8 cellular contexts compared by ENCODE assay signal in the genomic region with DNA sequence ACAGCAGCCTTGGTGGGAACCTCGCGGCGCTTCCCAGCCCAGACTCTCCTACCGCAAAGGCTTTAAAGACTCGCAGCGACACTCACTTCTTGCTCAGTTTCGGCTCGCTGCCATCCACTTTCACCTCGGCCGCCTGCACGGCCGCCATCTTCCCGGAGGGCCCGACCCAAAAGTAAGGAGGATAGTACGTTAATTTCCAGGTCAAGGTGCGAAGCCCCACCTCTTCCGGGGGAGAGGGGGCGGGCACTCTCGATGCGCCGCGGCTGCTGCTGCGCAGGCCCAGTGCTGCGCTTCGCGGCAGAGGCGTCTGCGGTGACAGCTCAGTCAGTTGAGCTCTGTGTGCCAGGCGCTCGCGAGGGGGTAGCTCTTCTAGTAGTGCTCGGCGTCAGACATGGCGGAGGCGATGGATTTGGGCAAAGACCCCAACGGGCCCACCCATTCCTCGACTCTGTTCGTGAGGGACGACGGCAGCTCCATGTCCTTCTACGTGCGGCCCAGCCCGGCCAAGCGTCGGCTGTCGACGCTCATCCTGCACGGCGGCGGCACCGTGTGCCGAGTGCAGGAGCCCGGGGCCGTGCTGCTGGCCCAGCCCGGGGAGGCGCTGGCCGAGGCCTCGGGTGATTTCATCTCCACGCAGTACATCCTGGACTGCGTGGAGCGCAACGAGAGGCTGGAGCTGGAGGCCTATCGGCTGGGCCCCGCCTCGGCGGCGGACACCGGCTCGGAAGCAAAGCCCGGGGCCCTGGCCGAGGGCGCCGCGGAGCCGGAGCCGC. TPM values are rescaled to one million over a fixed set of nuclear protein-coding genes. Genes with fewer than 3 reads are reported as not detected.
A peak's percentile ranks its signal among the peaks of the same experiment; 100 is the strongest.
DNase-seq lines count a peak whose midpoint lies in the region; ATAC-seq and TF ChIP-seq lines count a peak whose summit lies in the region.

Gene KARS1, minus strand, starts transcription at position 174 of the 773 bp plus-strand sequence. Its CDS starts 26 bp downstream, at position 148.
A gene with protein sequence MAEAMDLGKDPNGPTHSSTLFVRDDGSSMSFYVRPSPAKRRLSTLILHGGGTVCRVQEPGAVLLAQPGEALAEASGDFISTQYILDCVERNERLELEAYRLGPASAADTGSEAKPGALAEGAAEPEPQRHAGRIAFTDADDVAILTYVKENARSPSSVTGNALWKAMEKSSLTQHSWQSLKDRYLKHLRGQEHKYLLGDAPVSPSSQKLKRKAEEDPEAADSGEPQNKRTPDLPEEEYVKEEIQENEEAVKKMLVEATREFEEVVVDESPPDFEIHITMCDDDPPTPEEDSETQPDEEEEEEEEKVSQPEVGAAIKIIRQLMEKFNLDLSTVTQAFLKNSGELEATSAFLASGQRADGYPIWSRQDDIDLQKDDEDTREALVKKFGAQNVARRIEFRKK (plus strand): TSS at position 282 of the 773 bp plus-strand sequence. CDS start 110 bp downstream, at position 392.

- H3K9me2 ChIP-seq in GM23248 (ENCODE audit: insufficient read depth) = no peaks in the 10 kb centered on the region

- H3K9me3 Mint-ChIP-seq in activated T-helper 17 cell treated with anti-CD3 and anti-CD28 coated beads, Interleukin-2, amount 50 U/mL, for 72 hours = no peaks in the 10 kb centered on the region
- no peaks in the 10 kb centered on the region for H3K9me3 Mint-ChIP-seq in naive thymus-derived CD8-positive, alpha-beta T cell

- H3K27me3 Mint-ChIP-seq in activated T-helper 17 cell treated with anti-CD3 and anti-CD28 coated beads, Interleukin-2, amount 50 U/mL, for 72 hours = no peaks in the 10 kb centered on the region
- peaks cover 0 to 1% (median 0%) of the 10 kb centered on the region in 5 donors for H3K27me3 Mint-ChIP-seq in naive thymus-derived CD8-positive, alpha-beta T cell

- in situ Hi-C loops in GM23248 (cut with MboI) = no loop called here

- WGBS in GM23248 (ENCODE audit: low coverage in 1 of 2, low lambda C conversion rate in 2 of 2, missing lambda C conversion rate in 2 of 2), 2 experiments = 1% methylated on average over 75 to 76 of the region's 76 CpGs

- H3F3A ChIP-seq in GM23248 (ENCODE audit: insufficient read depth) = peaks cover 1% of the 10 kb centered on the region; the same call in 1 of the 2 replicates

- H3K27ac Mint-ChIP-seq in activated T-helper 17 cell treated with anti-CD3 and anti-CD28 coated beads, Interleukin-2, amount 50 U/mL, for 72 hours = peak within 1 kb of the TSS; percentile 99
- peak within 1 kb of the TSS; percentile 97 to 99 (median 99) for H3K27ac Mint-ChIP-seq in naive thymus-derived CD8-positive, alpha-beta T cell

- H3K9ac ChIP-seq in DND-41 (ENCODE audit: low read depth, low read length) (peak within 1 kb of the TSS; percentile 83), GM23248 (peak within 1 kb of the TSS; percentile 97), fibroblast of lung (ENCODE audit: insufficient read depth, low read length) (peak within 1 kb of the TSS; percentile 94)

- H3K79me2 ChIP-seq in DND-41 (ENCODE audit: insufficient read depth, low read length) (peaks cover 98% of the 10 kb centered on the region), GM23248 (ENCODE audit: insufficient read depth) (peaks cover 93% of the 10 kb centered on the region), fibroblast of lung (ENCODE audit: control insufficient read depth, insufficient read depth, low read length) (peaks cover 95% of the 10 kb centered on the region)

- peaks cover 62% of the 10 kb centered on the region for H3K4me1 ChIP-seq in DND-41 (ENCODE audit: insufficient read depth, low read length)
- peaks cover 36% of the 10 kb centered on the region for H3K4me1 ChIP-seq in GM23248 (ENCODE audit: insufficient read depth)
- no peaks in the 10 kb centered on the region for H3K4me1 ChIP-seq in fibroblast of lung (ENCODE audit: control insufficient read depth, extremely low read depth, insufficient read depth, low read length)

- peak within 1 kb of the TSS; percentile 86 to 97 for H3K4me3 ChIP-seq in DND-41 (ENCODE audit: low read depth in 1 of 2, low read length in 2 of 2)
- peak within 1 kb of the TSS; percentile 91 for H3K4me3 ChIP-seq in GM23248
- peak within 1 kb of the TSS; percentile 89 to 97 (median 93) for H3K4me3 ChIP-seq in fibroblast of lung (replicated peaks in 1 of 4; ENCODE audit: control extremely low read depth in 1 of 4, insufficient read depth in 1 of 4, low read depth in 3 of 4, low read length in 4 of 4)

- peak; percentile 5 for TF ChIP-seq CTCF in DND-41 (IDR thresholded peaks at IDR 0.05; ENCODE audit: borderline replicate concordance, extremely low read depth, low read length, poor library complexity, severe bottlenecking)
- TF ChIP-seq CTCF in fibroblast of lung (conservative IDR thresholded peaks at IDR 0.05 in 1 of 2, IDR thresholded peaks at IDR 0.05 in 1 of 2; ENCODE audit: low read depth in 1 of 2, low read length in 2 of 2) = no peak

- H3K36me3 ChIP-seq in DND-41 (ENCODE audit: insufficient read depth, low read length) (peaks cover 50% of the 10 kb centered on the region), GM23248 (ENCODE audit: low read depth) (peaks cover 16% of the 10 kb centered on the region), fibroblast of lung (ENCODE audit: control insufficient read depth, insufficient read depth, low read length) (peaks cover 2% of the 10 kb centered on the region)

- peaks cover 92% of the 10 kb centered on the region for H3K36me3 Mint-ChIP-seq in activated T-helper 17 cell treated with anti-CD3 and anti-CD28 coated beads, Interleukin-2, amount 50 U/mL, for 72 hours (ENCODE audit: low read depth)
- peaks cover 8 to 43% (median 16%) of the 10 kb centered on the region in 3 donors for H3K36me3 Mint-ChIP-seq in naive thymus-derived CD8-positive, alpha-beta T cell

- peaks cover 34% of the 10 kb centered on the region for H3K4me1 Mint-ChIP-seq in activated T-helper 17 cell treated with anti-CD3 and anti-CD28 coated beads, Interleukin-2, amount 50 U/mL, for 72 hours
- peaks cover 29 to 72% (median 65%) of the 10 kb centered on the region in 4 donors for H3K4me1 Mint-ChIP-seq in naive thymus-derived CD8-positive, alpha-beta T cell

- H4K20me1 ChIP-seq in DND-41 (ENCODE audit: insufficient read depth, low read length) = peaks cover 50% of the 10 kb centered on the region; the same call in 1 of the 2 replicates
- peaks cover 15% of the 10 kb centered on the region; the same call in 1 of the 2 replicates for H4K20me1 ChIP-seq in GM23248 (ENCODE audit: insufficient read depth)
- no peaks in the 10 kb centered on the region for H4K20me1 ChIP-seq in fibroblast of lung (ENCODE audit: control insufficient read depth, extremely low read depth, insufficient read depth, low read length)

- DNase-seq in DND-41 (peak; percentile 97), GM23248 (peak; percentile 98), Kasumi-1 (lab: John Stamatoyannopoulos, UW) (peak; percentile 93 to 94), RPMI8226 (peak; percentile 98), fibroblast of lung (ENCODE audit: low read depth in 2 of 2) (peak; percentile 91 to 92)
- DNase-seq in naive thymus-derived CD8-positive, alpha-beta T cell = peak; percentile 89 to 96 (median 94)
- peak; percentile 91 to 93 (median 92) for DNase-seq in stimulated activated naive CD4-positive, alpha-beta T cell (lab: John Stamatoyannopoulos, UW)

- H3K9me3 ChIP-seq in DND-41 (ENCODE audit: insufficient read depth, low read length, severe bottlenecking) = no peaks in the 10 kb centered on the region
- no peaks in the 10 kb centered on the region for H3K9me3 ChIP-seq in GM23248 (ENCODE audit: low read depth)
- H3K9me3 ChIP-seq in fibroblast of lung (ENCODE audit: control insufficient read depth, insufficient read depth, low read depth, low read length) = no peaks in the 10 kb centered on the region

- H3K27ac ChIP-seq in DND-41 (ENCODE audit: low read length) (peak within 1 kb of the TSS; percentile 90), GM23248 (peak within 1 kb of the TSS; percentile 87), fibroblast of lung (ENCODE audit: insufficient read depth, low read length) (peak within 1 kb of the TSS; percentile 92)

- H3K27me3 ChIP-seq in DND-41 (ENCODE audit: insufficient read depth, low read length, poor library complexity) (no peaks in the 10 kb centered on the region), GM23248 (replicated peaks; ENCODE audit: insufficient read depth) (no peaks in the 10 kb centered on the region), fibroblast of lung (ENCODE audit: control insufficient read depth, insufficient read depth, low read length) (no peaks in the 10 kb centered on the region)

- POLR2A ChIA-PET in naive thymus-derived CD8-positive, alpha-beta T cell (lab: Charles Lee) = interaction anchor here (0.5 to 3.9 kb wide), 31 partner anchors 9 to 1565 kb away, joined by 3 to 119 read pairs (median 5); partner anchors contain the start of genes ADAT1, CFDP1, GABARAPL2 and MLKL

- peak within 1 kb of the TSS; percentile 99 for H3K4me2 ChIP-seq in DND-41 (ENCODE audit: insufficient read depth, low read length)
- H3K4me2 ChIP-seq in GM23248 (ENCODE audit: unreplicated experiment) = peak within 1 kb of the TSS; percentile 84
- peak within 1 kb of the TSS; percentile 86 for H3K4me2 ChIP-seq in fibroblast of lung (ENCODE audit: extremely low read depth, insufficient read depth, low read length)

- H2AFZ ChIP-seq in DND-41 (ENCODE audit: low read depth, low read length) = peak within 1 kb of the TSS; percentile 88
- H2AFZ ChIP-seq in GM23248 = peak within 1 kb of the TSS; percentile 89
- peak within 1 kb of the TSS; percentile 85 for H2AFZ ChIP-seq in fibroblast of lung (ENCODE audit: low read length)

- peak within 1 kb of the TSS; percentile 99 for H3K4me3 Mint-ChIP-seq in activated T-helper 17 cell treated with anti-CD3 and anti-CD28 coated beads, Interleukin-2, amount 50 U/mL, for 72 hours
- peak within 1 kb of the TSS; percentile 93 to 100 (median 98) for H3K4me3 Mint-ChIP-seq in naive thymus-derived CD8-positive, alpha-beta T cell

- ATAC-seq in DND-41 (ENCODE audit: insufficient read depth, low read depth) = peak; percentile 93
- peak; percentile 92 for ATAC-seq in activated T-helper 17 cell treated with anti-CD3 and anti-CD28 coated beads, Interleukin-2, amount 50 U/mL, for 72 hours (replicated peaks)
- peak; percentile 85 for ATAC-seq in naive thymus-derived CD8-positive, alpha-beta T cell

RNA-seq across cellular contexts. Expression of gene KARS1, which starts in this region (rescaled TPM):
- total RNA-seq in GM23248 (2014; rRNA removed; shearing (Covaris generic)) = 114 and 117 TPM in 2 replicates
- polyA plus RNA-seq in GM23248 (2016; fragmentation: Nextera tagmentation; extraction: Ambion mirVana) (130 and 134 TPM in 2 replicates), fibroblast of lung (148 and 185 TPM in 2 replicates)
- 100 to 1,000 TPM; 153 to 269 TPM for total RNA-seq in activated T-helper 17 cell treated with anti-CD3 and anti-CD28 coated beads, Interleukin-2, amount 50 U/mL, for 72 hours
- 126 and 146 TPM in 2 replicates for total RNA-seq in fibroblast of lung
- 116 and 143 TPM in 2 replicates for polyA plus RNA-seq in fibroblast of lung (2012)
- 52.0 and 73.3 TPM in 2 replicates for polyA minus RNA-seq in fibroblast of lung (ENCODE audit: low replicate concordance)
- total RNA-seq in naive thymus-derived CD8-positive, alpha-beta T cell = 100 to 1,000 TPM; 140 to 142 TPM
- 100 to 1,000 TPM; 194 to 214 (median 209) TPM for polyA plus RNA-seq in naive thymus-derived CD8-positive, alpha-beta T cell

RNA-seq across cellular contexts. Expression of the second gene that starts in this region (rescaled TPM):
- 44.8 and 60.7 TPM in 2 replicates for total RNA-seq in GM23248 (2014; rRNA removed; shearing (Covaris generic))
- polyA plus RNA-seq in GM23248 (2016; fragmentation: Nextera tagmentation; extraction: Ambion mirVana) = 59.8 and 66.9 TPM in 2 replicates
- total RNA-seq in activated T-helper 17 cell treated with anti-CD3 and anti-CD28 coated beads, Interleukin-2, amount 50 U/mL, for 72 hours = 10 to 100 TPM; 56.7 to 67.1 TPM
- 46.0 and 54.7 TPM in 2 replicates for total RNA-seq in fibroblast of lung
- polyA plus RNA-seq in fibroblast of lung = 41.2 and 47.5 TPM in 2 replicates
- polyA plus RNA-seq in fibroblast of lung (2012) = 40.6 and 45.2 TPM in 2 replicates
- polyA minus RNA-seq in fibroblast of lung (ENCODE audit: low replicate concordance) = 1.5 and 4.5 TPM in 2 replicates
- total RNA-seq in naive thymus-derived CD8-positive, alpha-beta T cell = 10 to 100 TPM; 89.8 to 92.1 TPM
- 100 to 1,000 TPM in 2 of 3 donors, 10 to 100 TPM in 1; 96.4 to 137 (median 125) TPM for polyA plus RNA-seq in naive thymus-derived CD8-positive, alpha-beta T cell

Comparison
In these comparisons a context has a peak if more than half of its experiments do, and no peak if none do; other contexts are left out.
1. Peak in every context shown above with its lines: DNase-seq, ATAC-seq, H3K4me3 ChIP-seq and H3K27ac ChIP-seq.